In the genomic region with DNA sequence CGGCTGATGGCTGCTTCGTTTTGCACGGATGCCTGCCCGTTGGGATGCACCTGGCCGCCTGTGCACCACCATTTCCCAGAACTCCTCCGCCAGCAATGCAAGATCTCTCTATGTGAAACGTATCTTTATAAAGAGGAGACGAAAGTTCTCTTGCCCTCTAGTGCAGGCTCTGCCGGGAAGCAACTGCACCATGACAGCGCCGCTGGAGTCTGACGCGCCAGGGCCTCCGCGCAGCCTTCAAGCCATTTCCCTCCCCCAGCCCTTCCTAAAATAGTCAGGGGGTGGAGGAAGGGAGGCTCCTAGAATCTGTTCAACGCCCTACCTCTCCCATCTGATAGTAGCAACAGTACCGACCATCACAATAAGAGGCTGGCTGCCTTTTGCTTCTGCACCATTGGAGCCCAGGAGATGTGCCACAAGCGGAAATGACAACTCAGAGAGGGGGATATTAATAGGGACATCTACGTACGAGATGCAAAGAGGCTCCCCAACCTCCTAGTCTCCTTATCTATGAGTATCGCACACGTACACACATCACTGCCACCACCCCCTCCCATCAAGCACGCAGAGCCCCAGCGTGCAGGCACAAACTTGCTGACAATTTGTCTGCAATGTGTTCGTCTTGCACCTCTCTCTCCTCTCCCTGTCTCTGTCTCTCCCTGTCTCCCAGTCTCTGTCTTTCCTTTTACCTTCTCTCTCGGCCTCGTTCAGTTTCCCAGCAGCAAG, we compare ENCODE assay signal across 8 cellular contexts. TPM values are rescaled to one million over a fixed set of nuclear protein-coding genes. Genes with fewer than 3 reads are reported as not detected.
A peak's percentile ranks its signal among the peaks of the same experiment; 100 is the strongest.
DNase-seq lines count a peak whose midpoint lies in the region; ATAC-seq and TF ChIP-seq lines count a peak whose summit lies in the region.

No MANE protein-coding gene starts in this region.

- H3K27ac ChIP-seq in mesenchymal stem cell (ENCODE audit: low read length, poor library complexity, severe bottlenecking), result no peak overlapping the region
- no peak overlapping the region for H3K27ac ChIP-seq in thymus (ENCODE audit: low read depth)

- H2AK5ac ChIP-seq in mesenchymal stem cell (ENCODE audit: low read length, severe bottlenecking), result no peak overlapping the region

- no peak overlapping the region for H3K23ac ChIP-seq in mesenchymal stem cell (ENCODE audit: low read length in 2 of 2)

- H3K4me1 ChIP-seq in NT2/D1 (ENCODE audit: insufficient read depth, insufficient read length), result no peaks in the 10 kb centered on the region
- peaks cover 15% of the 10 kb centered on the region for H3K4me1 ChIP-seq in mesenchymal stem cell (ENCODE audit: control insufficient read depth, insufficient read depth, low read depth, low read length)
- H3K4me1 ChIP-seq in thymus (ENCODE audit: control insufficient read depth, insufficient read depth, low read length), result no peaks in the 10 kb centered on the region

- H2AFZ ChIP-seq in mesenchymal stem cell (ENCODE audit: low read depth, low read length), result peak overlapping the region; percentile 18

- no peak overlapping the region for H2BK15ac ChIP-seq in mesenchymal stem cell (ENCODE audit: low read depth, poor library complexity, severe bottlenecking)

- no peak for ATAC-seq in HG03108 (IDR thresholded peaks at IDR 0.05; ENCODE audit: unreplicated experiment)
- ATAC-seq in GM21381 (IDR thresholded peaks at IDR 0.05; ENCODE audit: unreplicated experiment), result no peak

- H3K4me3 ChIP-seq in NT2/D1 (ENCODE audit: insufficient read length, low read depth) (peak overlapping the region; percentile 56), mesenchymal stem cell (ENCODE audit: insufficient read depth in 1 of 2, low read depth in 1 of 2, low read length in 2 of 2) (peak overlapping the region; percentile 63 to 96), thymus (ENCODE audit: low read length) (peak overlapping the region; percentile 38)

- DNase-seq in activated gamma-delta T cell treated with Interleukin-2 at 50 U/mL for 16 hours (peak; percentile 6), activated gamma-delta T cell (lab: John Stamatoyannopoulos, UW) (no peak), NT2/D1 (ENCODE audit: low read depth, low spot score) (no peak), endothelial cell (ENCODE audit: low spot score) (no peak), mesenchymal stem cell (peak; percentile 18)

- no peaks in the 10 kb centered on the region for H3K9me3 Mint-ChIP-seq in endothelial cell (ENCODE audit: unreplicated experiment)

- no peak overlapping the region for H4K8ac ChIP-seq in mesenchymal stem cell (ENCODE audit: low read length)

- no peak overlapping the region for H3K27ac Mint-ChIP-seq in endothelial cell (ENCODE audit: unreplicated experiment)

- no peak for TF ChIP-seq CTCF in endothelial cell (IDR thresholded peaks at IDR 0.05; ENCODE audit: unreplicated experiment)

- no peaks in the 10 kb centered on the region for H3K79me1 ChIP-seq in mesenchymal stem cell (replicated peaks; ENCODE audit: low read length, poor library complexity, severe bottlenecking)

- H3K18ac ChIP-seq in mesenchymal stem cell (ENCODE audit: low read depth in 1 of 2, low read length in 2 of 2), result no peak overlapping the region

- H2BK12ac ChIP-seq in mesenchymal stem cell (ENCODE audit: low read length in 2 of 2), result no peak overlapping the region

- peaks cover 49% of the 10 kb centered on the region for H3K27me3 ChIP-seq in NT2/D1 (ENCODE audit: insufficient read depth, insufficient read length)
- peaks cover 7 to 34% of the 10 kb centered on the region in 2 experiments for H3K27me3 ChIP-seq in mesenchymal stem cell (ENCODE audit: control insufficient read depth in 1 of 2, insufficient read depth in 1 of 2, low read length in 2 of 2)
- peaks cover 23% of the 10 kb centered on the region for H3K27me3 ChIP-seq in thymus (ENCODE audit: control insufficient read depth, insufficient read depth)

- H3K36me3 ChIP-seq in NT2/D1 (ENCODE audit: insufficient read depth, insufficient read length, low read length), result no peaks in the 10 kb centered on the region
- H3K36me3 ChIP-seq in mesenchymal stem cell (ENCODE audit: control insufficient read depth in 1 of 2, insufficient read depth in 2 of 2, low read depth in 1 of 2, low read length in 2 of 2), result no peaks in the 10 kb centered on the region
- no peaks in the 10 kb centered on the region for H3K36me3 ChIP-seq in thymus (ENCODE audit: control insufficient read depth, insufficient read depth)

- no peak overlapping the region for H2BK120ac ChIP-seq in mesenchymal stem cell (ENCODE audit: low read depth, low read length)

- peaks cover 10% of the 10 kb centered on the region for H3K4me1 Mint-ChIP-seq in endothelial cell (ENCODE audit: unreplicated experiment)

- H3K27me3 Mint-ChIP-seq in endothelial cell (ENCODE audit: unreplicated experiment), result peaks cover 19% of the 10 kb centered on the region

- H3K4ac ChIP-seq in mesenchymal stem cell (ENCODE audit: low read depth in 1 of 2, low read length in 2 of 2), result no peak overlapping the region

- H3K4me2 ChIP-seq in mesenchymal stem cell (ENCODE audit: low read length, poor library complexity, severe bottlenecking), result peak overlapping the region; percentile 97

- WGBS in mesenchymal stem cell, result 2% methylated on average over 16 of the region's 27 CpGs
- 13% methylated on average over 27 of the region's 27 CpGs for WGBS in thymus

- no peaks in the 10 kb centered on the region for H3K36me3 Mint-ChIP-seq in endothelial cell (ENCODE audit: low read depth, unreplicated experiment)

- H3K9me3 ChIP-seq in NT2/D1 (ENCODE audit: insufficient read depth, low read length), result no peaks in the 10 kb centered on the region
- H3K9me3 ChIP-seq in mesenchymal stem cell (ENCODE audit: control insufficient read depth, low read length), result no peaks in the 10 kb centered on the region
- no peaks in the 10 kb centered on the region for H3K9me3 ChIP-seq in thymus (ENCODE audit: control insufficient read depth)

- H3K14ac ChIP-seq in mesenchymal stem cell (ENCODE audit: low read length in 2 of 2), result peak overlapping the region in 1 of 2 experiments; percentile 13

- peak overlapping the region; percentile 93 for H3K4me3 Mint-ChIP-seq in endothelial cell (ENCODE audit: unreplicated experiment)

- H4K91ac ChIP-seq in mesenchymal stem cell (ENCODE audit: low read length), result no peak overlapping the region

- H3K9ac ChIP-seq in NT2/D1 (ENCODE audit: insufficient read length, low read depth) (peak overlapping the region; percentile 44), mesenchymal stem cell (ENCODE audit: low read length) (peak overlapping the region; percentile 80)

- no peak overlapping the region for H2BK5ac ChIP-seq in mesenchymal stem cell (ENCODE audit: low read depth, low read length, poor library complexity, severe bottlenecking)

RNA-seq across cellular contexts. Expression of a gene that starts 1.1 kb away (rescaled TPM):
- total RNA-seq in endothelial cell (ENCODE audit: unreplicated experiment), result 12.7 TPM
- polyA plus RNA-seq in mesenchymal stem cell (2013, experiment 1 of 2), result 15.3 TPM
- 16.7 TPM for polyA plus RNA-seq in mesenchymal stem cell (2013, experiment 2 of 2)
- 49.6 TPM for polyA plus RNA-seq in thymus

Comparison
In these comparisons a context has a peak if more than half of its experiments do, and no peak if none do; other contexts are left out.
1. DNase-seq: peak in activated gamma-delta T cell treated with Interleukin-2 at 50 U/mL for 16 hours (single experiment) and mesenchymal stem cell (single experiment); none in activated gamma-delta T cell (single experiment), NT2/D1 (single experiment) and endothelial cell (single experiment).
2. Peak in every context shown above with its lines, with median percentiles within 50 percentile points of each other: H3K4me3 ChIP-seq.